In the genomic region with DNA sequence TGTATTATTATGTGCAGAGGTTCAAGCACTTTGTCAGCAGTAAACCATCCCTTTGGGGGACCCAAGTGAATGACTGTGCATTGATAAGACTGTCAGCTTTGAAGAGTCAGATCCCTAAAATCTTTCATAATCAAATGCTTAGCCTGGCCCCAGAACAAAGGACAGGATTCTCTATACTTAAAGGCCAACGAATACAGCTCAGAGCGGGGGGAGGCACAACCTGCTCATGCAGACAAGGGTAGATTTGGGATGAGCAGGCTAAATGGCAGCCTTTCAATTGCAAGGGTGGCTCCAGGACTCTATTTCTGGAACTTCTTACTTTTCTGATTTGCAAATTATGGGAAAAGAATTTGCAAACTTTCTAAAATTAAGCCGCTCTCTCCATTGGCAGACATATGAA, we compare ENCODE assay signal across 1 cellular context.
TF ChIP-seq lines count a peak whose summit lies in the region.

No MANE protein-coding gene starts in this region.

TF ChIP-seq in GM23338, 12 proteins besides CTCF, POLR2A, EP300 and RAD21 (continued from another document):
- TF ChIP-seq ZNF462 (CRISPR knock-in tag; IDR thresholded peaks at IDR 0.05): no peak
